ENCODE assay signal across 1 cellular context in genomic region chr20:62816879-62817873, GRCh38.
TF ChIP-seq lines count a peak whose summit lies in the region.

COL9A3 (plus strand) TSS chr20:62817050; CDS start chr20:62817065, 15 bp downstream.

TF ChIP-seq in A549, 52 proteins besides CTCF, POLR2A, EP300 and RAD21 (continued from another document):
- TF ChIP-seq BCL3 (IDR thresholded peaks at IDR 0.05), result no peak
- no peak for TF ChIP-seq FOSL2 (IDR thresholded peaks at IDR 0.05)
- no peak for TF ChIP-seq FOSL2 (CRISPR knock-in tag; IDR thresholded peaks at IDR 0.05)
- TF ChIP-seq EHMT2 (IDR thresholded peaks at IDR 0.05; ENCODE audit: low read depth), result no peak
- no peak for TF ChIP-seq ZC3H11A (IDR thresholded peaks at IDR 0.05)
- TF ChIP-seq NR3C1 (IDR thresholded peaks at IDR 0.05), result no peak
- no peak for TF ChIP-seq POLR2AphosphoS2 (conservative IDR thresholded peaks at IDR 0.05; ENCODE audit: low read length)
- no peak for TF ChIP-seq HEYL (CRISPR knock-in tag; IDR thresholded peaks at IDR 0.05)
- no peak for TF ChIP-seq TP53 (CRISPR knock-in tag; IDR thresholded peaks at IDR 0.05)
- TF ChIP-seq MAX (IDR thresholded peaks at IDR 0.05), result no peak
- TF ChIP-seq HOXB5 (CRISPR knock-in tag; IDR thresholded peaks at IDR 0.05), result no peak
- no peak for TF ChIP-seq CBX2 (IDR thresholded peaks at IDR 0.05; ENCODE audit: borderline replicate concordance, low read depth)
- no peak for TF ChIP-seq JUNB (IDR thresholded peaks at IDR 0.05)
